Comparison of ENCODE assay signal across 30 cellular contexts in genomic region chr12:123832052-123832451, GRCh38.
"Had no signal": no experiment of that assay in that cellular context is flagged by ENCODE, and none has a peak within 500 bp of the region (broad histone marks: within the 10 kb centered on the region; RNA-seq: fewer than 3 reads in every experiment).

No MANE protein-coding gene starts in this region.

- H3K36me3 ChIP-seq: neural progenitor cell, ovary, right lobe of liver, sigmoid colon, suprapubic skin, tibial artery, transverse colon, upper lobe of right lung, vagina had no signal

- H3K27me3 Mint-ChIP-seq: naive B cell, progenitor cell of endocrine pancreas, type B pancreatic cell had no signal

- H3K79me2 ChIP-seq: parathyroid adenoma had no signal

- H3K27ac ChIP-seq: neural progenitor cell, ovary, parathyroid adenoma, psoas muscle, right lobe of liver, sigmoid colon, suprapubic skin, testis, tibial artery, transverse colon, upper lobe of right lung, vagina had no signal

- FAIRE-seq: small intestine had no signal

- H3K9me3 Mint-ChIP-seq: natural killer cell; stimulated activated effector memory CD8-positive, alpha-beta T cell treated with anti-CD3 and anti-CD28 coated beads, Interleukin-12 subunit alpha, Interleukin-12 subunit beta, amount 100 ng/mL, for 72 hours had no signal

- H3K27ac Mint-ChIP-seq: naive B cell; natural killer cell; nephron; neural progenitor cell; progenitor cell of endocrine pancreas; stimulated activated effector memory CD8-positive, alpha-beta T cell treated with anti-CD3 and anti-CD28 coated beads, Interleukin-12 subunit alpha, Interleukin-12 subunit beta, amount 100 ng/mL, for 72 hours; stimulated activated naive CD8-positive, alpha-beta T cell treated with anti-CD3 and anti-CD28 coated beads, Interleukin-15, amount 100 ng/mL, for 72 hours; type B pancreatic cell had no signal

- H3K4me3 ChIP-seq: neural progenitor cell, ovary, psoas muscle, right lobe of liver, sigmoid colon, suprapubic skin, testis, tibial artery, transverse colon, upper lobe of right lung, vagina had no signal

- H3K4me1 ChIP-seq: neural progenitor cell, parathyroid adenoma, psoas muscle, right lobe of liver, sigmoid colon, suprapubic skin, testis, tibial artery, transverse colon, upper lobe of right lung, vagina had no signal

- H3K9ac ChIP-seq: neural progenitor cell, parathyroid adenoma had no signal

- ATAC-seq: psoas muscle; right cardiac atrium; right lobe of liver; stimulated activated effector memory CD8-positive, alpha-beta T cell treated with anti-CD3 and anti-CD28 coated beads, Interleukin-12 subunit alpha, Interleukin-12 subunit beta, amount 100 ng/mL, for 72 hours; stimulated activated naive CD8-positive, alpha-beta T cell treated with anti-CD3 and anti-CD28 coated beads, Interleukin-15, amount 100 ng/mL, for 72 hours; stimulated activated naive CD8-positive, alpha-beta T cell treated with anti-CD3 and anti-CD28 coated beads, Interleukin-15, Interleukin-2, amounts not matched to agents 100 U/mL and 50 U/mL, for 24 hours; upper lobe of right lung had no signal

- H3K9me3 ChIP-seq: ovary, psoas muscle, right lobe of liver, sigmoid colon, suprapubic skin, testis, transverse colon, upper lobe of right lung, vagina had no signal

- H3K27me3 ChIP-seq: neural progenitor cell, ovary, right lobe of liver, sigmoid colon, suprapubic skin, testis, tibial artery, transverse colon, upper lobe of right lung, vagina had no signal

- H3K36me3 Mint-ChIP-seq: natural killer cell; neural progenitor cell; stimulated activated effector memory CD8-positive, alpha-beta T cell treated with anti-CD3 and anti-CD28 coated beads, Interleukin-12 subunit alpha, Interleukin-12 subunit beta, amount 100 ng/mL, for 72 hours; type B pancreatic cell had no signal

- DNase-seq: naive B cell; natural killer cell; occipital lobe; ovary; posterior cingulate gyrus; psoas muscle; right cardiac atrium; right lobe of liver; sigmoid colon; small intestine; stimulated activated CD4-positive, alpha-beta T cell treated with anti-CD3 and anti-CD28 coated beads, Interleukin-15, amount 100 ng/mL, for 24 hours; stimulated activated CD4-positive, alpha-beta T cell treated with anti-CD3 and anti-CD28 coated beads, Interleukin-2, amount 100 ng/mL, for 24 hours; stimulated activated CD4-positive, alpha-beta T cell treated with anti-CD3 and anti-CD28 coated beads, Interleukin-2, amount 100 ng/mL, for 48 hours; stimulated activated CD4-positive, alpha-beta T cell treated with anti-CD3 and anti-CD28 coated beads, Interleukin-4, amount 100 ng/mL, for 24 hours; stimulated activated naive CD4-positive, alpha-beta T cell; stimulated activated naive CD8-positive, alpha-beta T cell treated with anti-CD3 and anti-CD28 coated beads, Interleukin-15, amount 100 ng/mL, for 72 hours; stimulated activated naive CD8-positive, alpha-beta T cell treated with anti-CD3 and anti-CD28 coated beads, Interleukin-15, Interleukin-2, amounts not matched to agents 100 U/mL and 50 U/mL, for 24 hours; substantia nigra; testis; tibial artery; transverse colon; upper lobe of right lung had no signal

- H3K4me3 Mint-ChIP-seq: naive B cell; natural killer cell; nephron; neural progenitor cell; stimulated activated effector memory CD8-positive, alpha-beta T cell treated with anti-CD3 and anti-CD28 coated beads, Interleukin-12 subunit alpha, Interleukin-12 subunit beta, amount 100 ng/mL, for 72 hours; stimulated activated naive CD8-positive, alpha-beta T cell treated with anti-CD3 and anti-CD28 coated beads, Interleukin-15, amount 100 ng/mL, for 72 hours; type B pancreatic cell had no signal

- H3K4me2 ChIP-seq: neural progenitor cell had no signal

- H2AFZ ChIP-seq: neural progenitor cell, parathyroid adenoma had no signal

- H3K4me1 Mint-ChIP-seq: naive B cell; natural killer cell; nephron; stimulated activated naive CD8-positive, alpha-beta T cell treated with anti-CD3 and anti-CD28 coated beads, Interleukin-15, amount 100 ng/mL, for 72 hours had no signal
